ENCODE assay signal across 17 cellular contexts in the genomic region with DNA sequence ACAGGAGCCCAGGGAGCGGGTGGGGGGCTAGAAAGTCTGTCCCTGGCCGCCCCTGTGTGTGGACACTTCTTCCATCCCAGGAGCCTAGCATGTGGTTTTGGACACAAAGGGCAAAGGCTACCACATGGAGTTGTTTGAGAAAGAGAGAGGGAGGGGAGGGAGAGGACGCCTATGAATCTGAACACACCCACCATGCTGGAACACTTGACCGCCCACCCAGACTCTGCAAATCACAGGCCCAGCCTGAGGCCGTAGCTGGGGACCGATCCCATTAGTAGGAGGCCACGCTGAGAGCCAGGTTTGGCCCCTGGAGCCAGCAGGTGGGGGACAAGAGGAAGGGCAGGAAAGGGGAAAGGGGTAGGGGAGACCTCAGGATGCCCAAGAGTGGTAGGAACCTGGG. TPM values are rescaled to one million over a fixed set of nuclear protein-coding genes. Genes with fewer than 3 reads are reported as not detected.
DNase-seq lines count a peak whose midpoint lies in the region; ATAC-seq, FAIRE-seq and TF ChIP-seq lines count a peak whose summit lies in the region.
"Had no signal": no experiment of that assay in that cellular context is flagged by ENCODE, and none has a peak within 500 bp of the region (broad histone marks: within the 10 kb centered on the region; RNA-seq: fewer than 3 reads in every experiment).

No MANE protein-coding gene starts in this region.

- no peaks in the 10 kb centered on the region for H3K36me3 Mint-ChIP-seq in T-helper 2 cell treated with Interferon-gamma antibody and Interleukin-4, amounts not matched to agents 5 μg/mL and 100 μg/mL, for 36 hours (ENCODE audit: low read depth)
- H3K36me3 Mint-ChIP-seq: CD8-positive, alpha-beta T cell had no signal

- H2AFZ ChIP-seq in K562 (ENCODE audit: low read depth, low read length) (no peak overlapping the region), H1 (ENCODE audit: low read length) (no peak overlapping the region), neuronal stem cell (ENCODE audit: low read length) (no peak overlapping the region)

- H3K9me1 ChIP-seq in K562 (ENCODE audit: control insufficient read depth, insufficient read depth, low read length) = peaks cover 8% of the 10 kb centered on the region

- H4K91ac ChIP-seq in H1 (replicated peaks; ENCODE audit: insufficient read length, low read length) = no peak overlapping the region
- H4K91ac ChIP-seq in neuronal stem cell (ENCODE audit: low read depth, low read length, poor library complexity) = no peak overlapping the region

- H3K9me3 ChIP-seq in K562 (replicated peaks; ENCODE audit: control insufficient read depth, insufficient read depth, low read depth, low read length) = no peaks in the 10 kb centered on the region
- H3K9me3 ChIP-seq in H1 (ENCODE audit: insufficient read depth in 2 of 2, low read depth in 1 of 2, low read length in 1 of 2) = no peaks in the 10 kb centered on the region
- peaks cover 0 to 1% of the 10 kb centered on the region in 2 donors for H3K9me3 ChIP-seq in neuronal stem cell (replicated peaks in 1 of 2; ENCODE audit: control insufficient read depth in 2 of 2, insufficient read depth in 1 of 2, low read depth in 1 of 2, low read length in 2 of 2)
- H3K9me3 ChIP-seq: Caco-2 had no signal

- no peak overlapping the region for H3K4me3 Mint-ChIP-seq in T-helper 2 cell treated with Interferon-gamma antibody and Interleukin-4, amounts not matched to agents 5 μg/mL and 100 μg/mL, for 36 hours
- H3K4me3 Mint-ChIP-seq: CD8-positive, alpha-beta T cell had no signal

- no peaks in the 10 kb centered on the region for H3K4me1 Mint-ChIP-seq in T-helper 2 cell treated with Interferon-gamma antibody and Interleukin-4, amounts not matched to agents 5 μg/mL and 100 μg/mL, for 36 hours (ENCODE audit: low read depth)

- no peak overlapping the region for H3K27ac Mint-ChIP-seq in T-helper 2 cell treated with Interferon-gamma antibody and Interleukin-4, amounts not matched to agents 5 μg/mL and 100 μg/mL, for 36 hours
- H3K27ac Mint-ChIP-seq: CD8-positive, alpha-beta T cell had no signal

- no peak for TF ChIP-seq EP300 in K562 (IDR thresholded peaks at IDR 0.05; ENCODE audit: low read length)
- TF ChIP-seq EP300 in H1 (IDR thresholded peaks at IDR 0.05; ENCODE audit: borderline replicate concordance in 1 of 2, low read depth in 2 of 2, low read length in 2 of 2) = no peak

- ATAC-seq in K562 = no peak
- ATAC-seq: CD8-positive, alpha-beta T cell had no signal

- H3K9ac ChIP-seq in K562 (ENCODE audit: insufficient read depth in 1 of 2, low read depth in 2 of 2, low read length in 2 of 2) = peak overlapping the region in 1 of 2 experiments; percentile 41; a peak in 2 of 4 replicates
- H3K9ac ChIP-seq in H1 (replicated peaks in 1 of 4; ENCODE audit: extremely low read depth in 1 of 4, low read depth in 3 of 4, low read length in 3 of 4) = no peak overlapping the region
- no peak overlapping the region for H3K9ac ChIP-seq in neuronal stem cell (ENCODE audit: low read depth, low read length, poor library complexity)

- H3K23ac ChIP-seq in H1 (ENCODE audit: insufficient read length) (no peak overlapping the region), neuronal stem cell (ENCODE audit: low read depth, low read length, poor library complexity) (no peak overlapping the region)

- no peak overlapping the region for H2AK5ac ChIP-seq in H1 (ENCODE audit: low read depth, low read length)
- no peak overlapping the region for H2AK5ac ChIP-seq in neuronal stem cell (ENCODE audit: low read depth, low read length)

- H3K4ac ChIP-seq in H1 (replicated peaks; ENCODE audit: insufficient read length, low read depth, low read length) (no peak overlapping the region), neuronal stem cell (ENCODE audit: low read length) (no peak overlapping the region)

- no peak overlapping the region for H2BK5ac ChIP-seq in H1 (ENCODE audit: low read depth, low read length)
- no peak overlapping the region for H2BK5ac ChIP-seq in neuronal stem cell (ENCODE audit: low read length)

- H3K27me3 Mint-ChIP-seq in T-helper 2 cell treated with Interferon-gamma antibody and Interleukin-4, amounts not matched to agents 5 μg/mL and 100 μg/mL, for 36 hours (ENCODE audit: low read depth) = no peaks in the 10 kb centered on the region

- WGBS in K562 (ENCODE audit: insufficient coverage, low coverage, missing lambda C conversion rate) = 79% methylated on average over 7 of the region's 7 CpGs
- 84% methylated on average over 7 of the region's 7 CpGs; no CpG with 5 or more reads in 1 of the 2 experiments for WGBS in H1 (ENCODE audit: extremely low coverage in 1 of 2, insufficient coverage in 1 of 2, insufficient read length in 1 of 2, insufficient replicate concordance in 2 of 2, low coverage in 1 of 2, low lambda C conversion rate in 2 of 2, missing lambda C conversion rate in 1 of 2), 2 experiments
- no CpG with 5 or more reads among the region's 7 CpGs for WGBS in neuronal stem cell (ENCODE audit: extremely low coverage in 2 of 2, insufficient read length in 2 of 2, insufficient replicate concordance in 1 of 2), 2 donors

- no peak for TF ChIP-seq CTCF in K562 (IDR thresholded peaks at IDR 0.05 in 2 of 3, conservative IDR thresholded peaks at IDR 0.05 in 1 of 3; ENCODE audit: insufficient read depth in 2 of 3, low read depth in 1 of 3, low read length in 3 of 3)
- no peak for TF ChIP-seq CTCF in H1 (IDR thresholded peaks at IDR 0.05; ENCODE audit: control extremely low read depth in 1 of 3, insufficient read depth in 1 of 3, low read depth in 1 of 3, low read length in 3 of 3)

- TF ChIP-seq RAD21 in K562 (CRISPR knock-in tag; conservative IDR thresholded peaks at IDR 0.05 in 1 of 2, IDR thresholded peaks at IDR 0.05 in 1 of 2) (no peak), H1 (IDR thresholded peaks at IDR 0.05 in 1 of 2, conservative IDR thresholded peaks at IDR 0.05 in 1 of 2; ENCODE audit: low read depth in 2 of 2, low read length in 2 of 2) (no peak)

- no peak for FAIRE-seq in K562 (lab: Jason Lieb, UNC)
- no peak for FAIRE-seq in H1 (lab: Jason Lieb, UNC)
- FAIRE-seq: G401.6, GM12892 had no signal

- H3K23me2 ChIP-seq in H1 (ENCODE audit: low read depth, low read length) = no peaks in the 10 kb centered on the region

- H3K79me2 ChIP-seq in K562 (ENCODE audit: control insufficient read depth, insufficient read depth, low read length) (peaks cover 16% of the 10 kb centered on the region), H1 (ENCODE audit: control insufficient read depth in 1 of 2, insufficient read depth in 2 of 2, low read length in 2 of 2) (no peaks in the 10 kb centered on the region)

- H3K36me3 ChIP-seq in K562 (ENCODE audit: control insufficient read depth, insufficient read depth, low read length) (peaks cover 71% of the 10 kb centered on the region; the same call in 2 of the 3 replicates), H1 (ENCODE audit: control insufficient read depth in 2 of 4, insufficient read depth in 4 of 4, low read length in 3 of 4) (no peaks in the 10 kb centered on the region), neuronal stem cell (replicated peaks in 1 of 2; ENCODE audit: control insufficient read depth in 2 of 2, insufficient read depth in 2 of 2, low read length in 2 of 2) (no peaks in the 10 kb centered on the region)

- H2BK15ac ChIP-seq in H1 (ENCODE audit: low read length) (no peak overlapping the region), neuronal stem cell (ENCODE audit: low read length) (no peak overlapping the region)

- POLR2A ChIA-PET in K562 (lab: Yijun Ruan, JAX) (interaction anchor here (1.3 kb wide), 1 partner anchor 9 kb away, joined by 4 read pairs; no protein-coding TSS in a partner anchor), H1 (lab: Charles Lee; ENCODE audit: partially characterized antibody) (no interaction called here)

- no peak overlapping the region for H2BK20ac ChIP-seq in H1 (ENCODE audit: low read length)

- H3K79me1 ChIP-seq in H1 (ENCODE audit: low read depth, low read length) (no peaks in the 10 kb centered on the region), neuronal stem cell (ENCODE audit: low read depth, low read length) (no peaks in the 10 kb centered on the region)

- peaks cover 24 to 26% of the 10 kb centered on the region in 2 experiments for H3K4me1 ChIP-seq in K562 (replicated peaks in 1 of 2; ENCODE audit: control insufficient read depth in 2 of 2, insufficient read depth in 2 of 2, low read length in 2 of 2)
- H3K4me1 ChIP-seq in H1 (replicated peaks in 1 of 4; ENCODE audit: control insufficient read depth in 3 of 4, insufficient read depth in 4 of 4, low read length in 3 of 4) = peaks cover 0 to 3% (median under 1%) of the 10 kb centered on the region in 4 experiments; a peak in 4 of 7 replicates
- peaks cover 12 to 14% of the 10 kb centered on the region in 2 donors for H3K4me1 ChIP-seq in neuronal stem cell (ENCODE audit: control insufficient read depth in 2 of 2, insufficient read depth in 1 of 2, low read depth in 1 of 2, low read length in 2 of 2)

- no peak overlapping the region for H3K18ac ChIP-seq in H1 (ENCODE audit: extremely low read depth, low read length)
- H3K18ac ChIP-seq in neuronal stem cell (ENCODE audit: low read length) = peak overlapping the region; percentile 50

- H3K27ac ChIP-seq in K562 (ENCODE audit: extremely low read depth, low read depth, low read length) (no peak overlapping the region), H1 (ENCODE audit: low read depth, low read length) (no peak overlapping the region), neuronal stem cell (replicated peaks; ENCODE audit: low read length) (no peak overlapping the region)

- H3K27me3 ChIP-seq in K562 (ENCODE audit: control insufficient read depth in 2 of 2, insufficient read depth in 2 of 2, low read length in 2 of 2) (no peaks in the 10 kb centered on the region), H1 (replicated peaks in 1 of 4; ENCODE audit: control insufficient read depth in 3 of 4, extremely low read depth in 1 of 4, insufficient read depth in 3 of 4, low read length in 3 of 4) (no peaks in the 10 kb centered on the region), neuronal stem cell (ENCODE audit: control insufficient read depth in 3 of 3, insufficient read depth in 3 of 3, low read depth in 1 of 3, low read length in 3 of 3) (no peaks in the 10 kb centered on the region)

- H3K4me2 ChIP-seq in K562 (ENCODE audit: insufficient read depth, low read length) (no peak overlapping the region), H1 (ENCODE audit: insufficient read depth in 1 of 2, low read depth in 2 of 2, low read length in 2 of 2) (no peak overlapping the region), neuronal stem cell (ENCODE audit: insufficient read depth, low read length, poor library complexity, severe bottlenecking) (no peak overlapping the region)

- TF ChIP-seq POLR2A in K562 (conservative IDR thresholded peaks at IDR 0.05) (no peak), H1 (IDR thresholded peaks at IDR 0.05; ENCODE audit: control extremely low read depth in 1 of 2, low read depth in 2 of 2, low read length in 2 of 2) (no peak)

- in situ Hi-C loops in K562 (cut with MboI) = no loop called here

- H4K5ac ChIP-seq in H1 (ENCODE audit: insufficient read length, low read depth, low read length) = no peak overlapping the region

- no TSS peak for BruUV-seq in K562 (replicated peaks; lab: Mats Ljungman, UMichigan)

- no peak overlapping the region for H3K56ac ChIP-seq in H1 (replicated peaks; ENCODE audit: insufficient read length, low read depth, low read length)

- CTCF ChIA-PET in K562 (lab: Yijun Ruan, JAX; ENCODE audit: low intra/inter-chr PET ratio) (no interaction called here), H1 (lab: Charles Lee; ENCODE audit: partially characterized antibody) (interaction anchor here (0.9 kb wide), 1 partner anchor 151 kb away, joined by 3 read pairs; no protein-coding TSS in a partner anchor)

- no peak for DNase-seq in K562 (ENCODE audit: extremely low read depth in 1 of 4, low spot score in 3 of 4)
- no peak for DNase-seq in H1 (ENCODE audit: low read depth in 1 of 2, low spot score in 2 of 2)
- no peak for DNase-seq in neuronal stem cell (ENCODE audit: low spot score)
- DNase-seq in HuH-7.5 (ENCODE audit: low spot score) = no peak
- DNase-seq in activated CD4-positive, CD25-positive, alpha-beta regulatory T cell (lab: John Stamatoyannopoulos, UW) = no peak
- no peak for DNase-seq in T-helper 2 cell treated with Interferon-gamma antibody and Interleukin-4, amounts not matched to agents 5 μg/mL and 100 μg/mL, for 36 hours (ENCODE audit: low spot score)
- DNase-seq: C1 segment of cervical spinal cord; Caco-2; CD8-positive, alpha-beta T cell; DMS153; DND-41; GOT3; H7; HCEC 1CT had no signal

- H2BK120ac ChIP-seq in H1 (replicated peaks; ENCODE audit: low read depth, low read length) = no peak overlapping the region
- no peak overlapping the region for H2BK120ac ChIP-seq in neuronal stem cell (ENCODE audit: low read depth, low read length)

- H3K14ac ChIP-seq in H1 (ENCODE audit: insufficient read length) = no peak overlapping the region
- peak overlapping the region; percentile 10 for H3K14ac ChIP-seq in neuronal stem cell (ENCODE audit: low read length)

- H3K4me3 ChIP-seq in K562 (no peak overlapping the region), H1 (ENCODE audit: extremely low read depth in 1 of 4, insufficient read depth in 2 of 4, low read depth in 3 of 4, low read length in 4 of 4) (no peak overlapping the region), neuronal stem cell (ENCODE audit: low read length in 2 of 2) (no peak overlapping the region)

- H2BK12ac ChIP-seq in H1 (ENCODE audit: low read depth, low read length) = no peak overlapping the region
- no peak overlapping the region for H2BK12ac ChIP-seq in neuronal stem cell (ENCODE audit: low read length)

- no peaks in the 10 kb centered on the region for H3K9me3 Mint-ChIP-seq in T-helper 2 cell treated with Interferon-gamma antibody and Interleukin-4, amounts not matched to agents 5 μg/mL and 100 μg/mL, for 36 hours
- H3K9me3 Mint-ChIP-seq: CD8-positive, alpha-beta T cell had no signal

- H4K8ac ChIP-seq in H1 (ENCODE audit: extremely low read depth, insufficient read depth, low read length) (peak overlapping the region; percentile 53; the same call in 1 of the 2 replicates), neuronal stem cell (ENCODE audit: low read depth, low read length) (no peak overlapping the region)

- intact Hi-C loops in K562 (cut with micrococcal nuclease) = no loop called here

- H4K20me1 ChIP-seq in K562 (replicated peaks; ENCODE audit: control insufficient read depth, insufficient read depth, low read length) (no peaks in the 10 kb centered on the region), H1 (replicated peaks in 1 of 2; ENCODE audit: control insufficient read depth in 1 of 2, insufficient read depth in 2 of 2, low read length in 2 of 2) (no peaks in the 10 kb centered on the region)

RNA-seq across cellular contexts. Expression of gene ADAMTS14, which starts 39.6 kb away (rescaled TPM):
- total RNA-seq in K562 (2011; cell fraction: chromatin; rRNA removed; ENCODE audit: low replicate concordance) = 66.8 and 209 TPM in 2 replicates
- total RNA-seq in K562 (2011; cell fraction: nucleolus; rRNA removed) = 115 and 150 TPM in 2 replicates
- 67.9 and 80.6 TPM in 2 replicates for total RNA-seq in K562 (2011; cell fraction: nucleoplasm; rRNA removed)
- total RNA-seq in K562 (2014; rRNA removed) = 15.9 and 23.8 TPM in 2 replicates
- total RNA-seq in K562 (2014; rRNA removed; fragmentation: Illumina TruSeq; extraction: Trizol) = 4.3 and 6.3 TPM in 2 replicates
- total RNA-seq in K562 (2015; rRNA removed; fragmentation: Illumina TruSeq; extraction: Trizol) = 15.3 and 15.4 TPM in 2 replicates
- total RNA-seq in K562 (2021) = 30.4 and 31.7 TPM in 2 replicates
- 37.4 and 45.4 TPM in 2 replicates for polyA plus RNA-seq in K562 (2011; rRNA removed)
- 27.2 and 39.3 TPM in 2 replicates for polyA plus RNA-seq in K562 (2011; cell fraction: cytosol; rRNA removed)
- 187 and 443 TPM in 2 replicates for polyA plus RNA-seq in K562 (2011; cell fraction: nucleus; rRNA removed)
- 30.9 and 86.2 TPM in 2 replicates for polyA plus RNA-seq in K562 (2012)
- polyA plus RNA-seq in K562 (2014; fragmentation: Illumina TruSeq; extraction: Trizol) = 20.3 and 24.1 TPM in 2 replicates
- polyA plus RNA-seq in K562 (2014; fragmentation: Nextera tagmentation; extraction: Ambion mirVana) = under 1 TPM; 0.04 to 0.27 TPM
- 32.7 and 35.9 TPM in 2 replicates for polyA plus RNA-seq in K562 (2014; rRNA removed)
- 8.4 and 15.8 TPM in 2 replicates for polyA minus RNA-seq in K562 (2011; rRNA and poly(A)+ RNA removed)
- polyA minus RNA-seq in K562 (2011; cell fraction: cytosol; rRNA and poly(A)+ RNA removed) = 15.8 and 16.4 TPM in 2 replicates
- polyA minus RNA-seq in K562 (2011; cell fraction: nucleus; rRNA and poly(A)+ RNA removed) = 55.8 and 81.5 TPM in 2 replicates
- 2.3 TPM in 2 replicates for total RNA-seq in H1 (2021; fragmentation: NEBNext Ultra II Directional; extraction: Animal tissue kit (Norgen Biotek cat#: 25700))
- 2.0 and 3.2 TPM in 2 replicates for polyA plus RNA-seq in H1 (2011; rRNA removed)
- 2.9 TPM for polyA plus RNA-seq in H1 (2011; cell fraction: cytosol; rRNA removed)
- polyA plus RNA-seq in H1 (2011; cell fraction: nucleus; rRNA removed) = 14.8 TPM
- 1.5 to 2.4 TPM (median 2.2 TPM) in 4 replicates for polyA plus RNA-seq in H1 (2012, experiment 1 of 2)
- polyA plus RNA-seq in H1 (2012, experiment 2 of 2) = 0.80 TPM
- 1.9 TPM for polyA plus RNA-seq in H1 (2013, experiment 1 of 2)
- polyA plus RNA-seq in H1 (2013, experiment 2 of 2) = 1.6 TPM
- 1.1 TPM in 2 replicates for polyA minus RNA-seq in H1 (2011; rRNA and poly(A)+ RNA removed)
- 1.7 TPM for polyA minus RNA-seq in H1 (2011; cell fraction: cytosol; rRNA and poly(A)+ RNA removed)
- polyA minus RNA-seq in H1 (2011; cell fraction: nucleus; rRNA and poly(A)+ RNA removed) = 3.4 TPM
- polyA plus RNA-seq in neuronal stem cell (2013, experiment 1 of 2) = 0.21 TPM
- 0.19 TPM for polyA plus RNA-seq in neuronal stem cell (2013, experiment 2 of 2)
- total RNA-seq: A172; Caco-2; CD8-positive, alpha-beta T cell had no signal
